In genomic region chr16:50467943-50468748, GRCh38 we compare ENCODE assay signal across 8 cellular contexts.
A peak's percentile ranks its signal among the peaks of the same experiment; 100 is the strongest.
DNase-seq lines count a peak whose midpoint lies in the region; ATAC-seq and TF ChIP-seq lines count a peak whose summit lies in the region.

No MANE protein-coding gene starts in this region.

- H3K27me3 ChIP-seq in kidney epithelial cell (ENCODE audit: control insufficient read depth, insufficient read depth, low read length) = no peaks in the 10 kb centered on the region

- H3K79me2 ChIP-seq in OCI-LY7 (ENCODE audit: insufficient read depth, low read depth, low read length) = no peaks in the 10 kb centered on the region

- CTCF ChIA-PET in OCI-LY7 (lab: Charles Lee; ENCODE audit: unreplicated experiment) = no interaction called here

- intact Hi-C loops in OCI-LY7 (cut with micrococcal nuclease; ENCODE audit: unreplicated experiment) = no loop called here

- H3K36me3 ChIP-seq in kidney epithelial cell (ENCODE audit: control insufficient read depth, insufficient read depth, low read length) (no peaks in the 10 kb centered on the region), OCI-LY7 (ENCODE audit: insufficient read depth, low read length) (no peaks in the 10 kb centered on the region)

- ATAC-seq in activated T-cell treated with anti-CD3 and anti-CD28 coated beads, Interleukin-2, amount 50 U/mL, for 72 hours (replicated peaks in 1 of 2) = peak; percentile 68 to 73
- ATAC-seq in HG03354 (IDR thresholded peaks at IDR 0.05; ENCODE audit: poor library complexity, severe bottlenecking, unreplicated experiment) = no peak

- no peaks in the 10 kb centered on the region for H4K20me1 ChIP-seq in OCI-LY7 (ENCODE audit: insufficient read depth, low read length)

- peak overlapping the region; percentile 23 for H3K4me3 ChIP-seq in kidney epithelial cell (ENCODE audit: low read depth, low read length)
- no peak overlapping the region for H3K4me3 ChIP-seq in OCI-LY7 (ENCODE audit: low read depth, low read length, poor library complexity, severe bottlenecking)

- POLR2A ChIA-PET in OCI-LY7 (lab: Charles Lee) = no interaction called here

- DNase-seq in COLO668 (lab: John Stamatoyannopoulos, UW; ENCODE audit: unreplicated experiment) (peak; percentile 58), HPDE6-E6E7 (ENCODE audit: extremely low spot score) (peak; percentile 17), kidney epithelial cell (ENCODE audit: low read depth) (no peak), substantia nigra (lab: John Stamatoyannopoulos, UW) (peak in 25 of 49 donors; percentile 7 to 90 (median 29)), GF-D8 (lab: John Stamatoyannopoulos, UW) (no peak), OCI-LY7 (ENCODE audit: low spot score) (no peak)
- DNase-seq in activated T-cell treated with anti-CD3 and anti-CD28 coated beads, Interleukin-2, amount 50 U/mL, for 72 hours = peak; percentile 21 to 33

- H3K4me3 Mint-ChIP-seq in activated T-cell treated with anti-CD3 and anti-CD28 coated beads, Interleukin-2, amount 50 U/mL, for 72 hours = peak overlapping the region; percentile 64 to 71

- peaks cover 10% of the 10 kb centered on the region for H3K27me3 Mint-ChIP-seq in activated T-cell treated with anti-CD3 and anti-CD28 coated beads, Interleukin-2, amount 50 U/mL, for 72 hours (ENCODE audit: low read depth)

- no TSS peak for BruUV-seq in OCI-LY7 (replicated peaks; lab: Mats Ljungman, UMichigan)

- peaks cover 12% of the 10 kb centered on the region for H3K4me1 Mint-ChIP-seq in activated T-cell treated with anti-CD3 and anti-CD28 coated beads, Interleukin-2, amount 50 U/mL, for 72 hours (ENCODE audit: low read depth)

- H3K4me1 ChIP-seq in OCI-LY7 (ENCODE audit: insufficient read depth, low read length, poor library complexity, severe bottlenecking) = no peaks in the 10 kb centered on the region

- H2AFZ ChIP-seq in OCI-LY7 (ENCODE audit: low read length) = no peak overlapping the region

- H3K9me3 ChIP-seq in OCI-LY7 (ENCODE audit: low read length) = no peaks in the 10 kb centered on the region

- H3K4me2 ChIP-seq in OCI-LY7 (ENCODE audit: low read length) = no peak overlapping the region

- no peaks in the 10 kb centered on the region for H3K9me3 Mint-ChIP-seq in activated T-cell treated with anti-CD3 and anti-CD28 coated beads, Interleukin-2, amount 50 U/mL, for 72 hours

- H3K9me2 ChIP-seq in OCI-LY7 (ENCODE audit: insufficient read depth, low read length) = peaks cover 3% of the 10 kb centered on the region; the same call in 1 of the 2 replicates

- H3K27ac Mint-ChIP-seq in activated T-cell treated with anti-CD3 and anti-CD28 coated beads, Interleukin-2, amount 50 U/mL, for 72 hours = no peak overlapping the region

- TF ChIP-seq CTCF in kidney epithelial cell (IDR thresholded peaks at IDR 0.05; ENCODE audit: insufficient read depth, low read length, poor library complexity, severe bottlenecking) (no peak), OCI-LY7 (conservative IDR thresholded peaks at IDR 0.05; ENCODE audit: low read length) (no peak)

- peak overlapping the region; percentile 68 for H3K27ac ChIP-seq in substantia nigra (ENCODE audit: low read depth, low read length, poor library complexity, severe bottlenecking)
- H3K27ac ChIP-seq in OCI-LY7 (ENCODE audit: low read depth, low read length, poor library complexity, severe bottlenecking) = no peak overlapping the region

- no peaks in the 10 kb centered on the region for H3K36me3 Mint-ChIP-seq in activated T-cell treated with anti-CD3 and anti-CD28 coated beads, Interleukin-2, amount 50 U/mL, for 72 hours (ENCODE audit: insufficient read depth in 2 of 2)

Comparison
In these comparisons a context has a peak if more than half of its experiments do, and no peak if none do; other contexts are left out.
1. DNase-seq: peak in COLO668 (single experiment), HPDE6-E6E7 (single experiment), activated T-cell treated with anti-CD3 and anti-CD28 coated beads, Interleukin-2, amount 50 U/mL, for 72 hours (2 of 2) and substantia nigra (25 of 49); none in kidney epithelial cell (single experiment), GF-D8 (single experiment) and OCI-LY7 (single experiment).